In genomic region chr17:67403483-67403882, GRCh38 we compare ENCODE assay signal across 20 cellular contexts.
"Had no signal": no experiment of that assay in that cellular context is flagged by ENCODE, and none has a peak within 500 bp of the region (broad histone marks: within the 10 kb centered on the region; RNA-seq: fewer than 3 reads in every experiment).

No MANE protein-coding gene starts in this region.

- FAIRE-seq: islet of Langerhans, urothelium cell line had no signal

- H3K9me3 Mint-ChIP-seq: activated naive CD4-positive, alpha-beta T cell treated with anti-CD3 and anti-CD28 coated beads, Interleukin-2, amount 50 U/mL, for 72 hours had no signal

- DNase-seq: activated CD4-positive, alpha-beta T cell treated with anti-CD3 and anti-CD28 coated beads for 1 hour; activated CD4-positive, alpha-beta T cell treated with anti-CD3 and anti-CD28 coated beads, Interleukin-2, amount 50 U/mL, for 4 hours; activated gamma-delta T cell; activated T-cell treated with anti-CD3 and anti-CD28 coated beads, Interleukin-2, amount 50 U/mL, for 48 hours; body of pancreas; dermis blood vessel endothelial cell; effector memory CD4-positive, alpha-beta T cell; foreskin fibroblast; left colon; lower lobe of right lung; occipital lobe; stimulated activated CD4-positive, alpha-beta T cell treated with anti-CD3 and anti-CD28 coated beads, Interleukin-12 subunit alpha, Interleukin-12 subunit beta, amount 100 ng/mL, for 4 hours; stimulated activated CD4-positive, alpha-beta T cell treated with anti-CD3 and anti-CD28 coated beads, Interleukin-1b, Interleukin-23, amount 100 ng/mL, for 48 hours; stimulated activated CD8-positive, alpha-beta memory T cell treated with anti-CD3 and anti-CD28 coated beads, Interleukin-4, amount 100 ng/mL, for 48 hours; stimulated activated naive CD4-positive, alpha-beta T cell treated with Interleukin-2 at 50 U/mL for 16 hours; T-helper 2 cell; WERI-Rb-1 had no signal

- ATAC-seq: activated naive CD4-positive, alpha-beta T cell treated with anti-CD3 and anti-CD28 coated beads, Interleukin-2, amount 50 U/mL, for 72 hours; body of pancreas; left colon; lower lobe of right lung had no signal
